ENCODE assay signal across 11 cellular contexts in the genomic region with DNA sequence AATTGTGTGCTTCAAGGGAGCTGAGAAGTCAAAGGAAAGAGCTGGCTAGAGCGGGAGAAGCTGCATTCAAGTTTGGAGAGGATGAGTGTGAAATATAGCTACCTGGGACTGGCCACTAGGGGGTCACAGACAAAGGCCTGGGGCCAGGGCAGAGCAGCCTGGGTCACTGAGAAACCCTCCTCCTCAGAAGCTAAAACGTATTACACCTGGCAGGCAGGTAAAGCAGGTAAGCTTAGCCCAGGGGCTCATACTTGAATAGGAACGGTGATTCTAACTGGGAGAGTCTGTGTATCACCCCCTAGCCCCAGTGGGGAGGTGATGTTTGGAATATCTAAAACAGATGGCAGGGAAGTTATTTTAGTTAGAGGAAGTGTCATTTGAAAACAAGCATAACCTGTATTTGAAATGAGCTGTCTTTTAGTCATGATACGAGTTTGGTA. TPM values are rescaled to one million over a fixed set of nuclear protein-coding genes. Genes with fewer than 3 reads are reported as not detected.
DNase-seq lines count a peak whose midpoint lies in the region; ATAC-seq and TF ChIP-seq lines count a peak whose summit lies in the region.
"Had no signal": no experiment of that assay in that cellular context is flagged by ENCODE, and none has a peak within 500 bp of the region (broad histone marks: within the 10 kb centered on the region; RNA-seq: fewer than 3 reads in every experiment).

No MANE protein-coding gene starts in this region.

- in situ Hi-C loops in gastrocnemius medialis (cut with MboI; ENCODE audit: low sequenced_read_pairs in 4 of 4), result no loop called here

- peaks cover 2% of the 10 kb centered on the region for H3K27me3 Mint-ChIP-seq in glutamatergic neuron (ENCODE audit: unreplicated experiment)
- H3K27me3 Mint-ChIP-seq: activated naive CD8-positive, alpha-beta T cell had no signal

- H3K9me3 ChIP-seq in PC-9 (ENCODE audit: insufficient read depth, low read depth), result no peaks in the 10 kb centered on the region
- no peaks in the 10 kb centered on the region for H3K9me3 ChIP-seq in gastrocnemius medialis
- H3K9me3 ChIP-seq in testis, result no peaks in the 10 kb centered on the region

- H3K4me1 ChIP-seq in PC-9 (replicated peaks; ENCODE audit: insufficient read depth) (peaks cover 76% of the 10 kb centered on the region), gastrocnemius medialis (peaks cover 0 to 12% of the 10 kb centered on the region in 2 donors), testis (peaks cover 35% of the 10 kb centered on the region)

- H3K27ac ChIP-seq in PC-9, result peak overlapping the region; percentile 89
- no peak overlapping the region for H3K27ac ChIP-seq in gastrocnemius medialis
- peak overlapping the region in 1 of 2 donors; percentile 5 for H3K27ac ChIP-seq in testis

- H3K9me2 ChIP-seq in PC-9 (ENCODE audit: insufficient read depth), result no peaks in the 10 kb centered on the region

- no peaks in the 10 kb centered on the region for H3K36me3 ChIP-seq in PC-9 (ENCODE audit: low read depth)
- H3K36me3 ChIP-seq in gastrocnemius medialis, result no peaks in the 10 kb centered on the region
- H3K36me3 ChIP-seq in testis (ENCODE audit: low read depth, missing control alignments), result no peaks in the 10 kb centered on the region

- H3K4me3 ChIP-seq in AG04449 (ENCODE audit: low read depth, low read length) (no peak overlapping the region), PC-9 (no peak overlapping the region), gastrocnemius medialis (no peak overlapping the region), testis (no peak overlapping the region)
- H3K4me3 ChIP-seq: lung had no signal

- POLR2A ChIA-PET in AG04449 (lab: Yijun Ruan, JAX), result interaction anchor here (0.8 kb wide), 1 partner anchor 271 kb away, joined by 5 read pairs; no protein-coding TSS in a partner anchor
- POLR2A ChIA-PET in PC-9 (lab: Charles Lee; ENCODE audit: unreplicated experiment), result interaction anchor here (0.5 to 2.0 kb wide), 8 partner anchors 14 to 566 kb away, joined by 3 to 9 read pairs (median 4); partner anchors contain the start of gene KRT13

- peaks cover 35% of the 10 kb centered on the region for H3F3A ChIP-seq in PC-9 (ENCODE audit: insufficient read depth, low read depth)

- intact Hi-C loops in PC-9 (cut with micrococcal nuclease; ENCODE audit: unreplicated experiment) (loop anchor here (1.0 to 5.0 kb wide), 3 partner anchors 79 to 510 kb away; no protein-coding TSS in a partner anchor), gastrocnemius medialis (cut with DNase I; ENCODE audit: low total_unique reads) (no loop called here), testis (cut with DNase I; ENCODE audit: low total_unique reads) (no loop called here)

- 0 out of 2 replicates have a peak overlapping the region, but pooled peaks have one; percentile 30 for H2AFZ ChIP-seq in PC-9

- no peaks in the 10 kb centered on the region for H3K79me2 ChIP-seq in PC-9 (ENCODE audit: low read depth)

- peak; percentile 9 for TF ChIP-seq CTCF in AG04449 (IDR thresholded peaks at IDR 0.05; ENCODE audit: insufficient read depth, low read length, missing control alignments)
- TF ChIP-seq CTCF in GM12874 (IDR thresholded peaks at IDR 0.05; ENCODE audit: insufficient read depth, low read depth, low read length), result peak; percentile 70
- peak; percentile 82 for TF ChIP-seq CTCF in PC-9 (conservative IDR thresholded peaks at IDR 0.05)
- TF ChIP-seq CTCF in glutamatergic neuron (IDR thresholded peaks at IDR 0.05; ENCODE audit: partially characterized antibody, unreplicated experiment), result peak; percentile 17
- no peak for TF ChIP-seq CTCF in gastrocnemius medialis (IDR thresholded peaks at IDR 0.05 in 4 of 5, conservative IDR thresholded peaks at IDR 0.05 in 1 of 5)
- peak in 1 of 3 experiments; percentile 23 for TF ChIP-seq CTCF in testis (IDR thresholded peaks at IDR 0.05)

- WGBS in testis, 2 donors, result 66 to 67% methylated on average over 4 of the region's 4 CpGs

- H3K36me3 Mint-ChIP-seq in glutamatergic neuron (ENCODE audit: unreplicated experiment), result no peaks in the 10 kb centered on the region
- H3K36me3 Mint-ChIP-seq: activated naive CD8-positive, alpha-beta T cell had no signal

- peaks cover 4% of the 10 kb centered on the region for H3K4me1 Mint-ChIP-seq in glutamatergic neuron (ENCODE audit: low read depth, unreplicated experiment)

- H4K20me1 ChIP-seq in PC-9 (ENCODE audit: insufficient read depth), result no peaks in the 10 kb centered on the region

- BruUV-seq in PC-9 (replicated peaks; lab: Mats Ljungman, UMichigan), result no TSS peak

- ATAC-seq in gastrocnemius medialis, result no peak

- DNase-seq in AG04449 (ENCODE audit: low read depth, low spot score) (no peak), PC-9 (peak; percentile 69 to 98), glutamatergic neuron (no peak), gastrocnemius medialis (no peak), ecto neural progenitor cell (ENCODE audit: low spot score) (no peak), testis (no peak), pons (ENCODE audit: low spot score) (no peak)
- DNase-seq: Right ventricle myocardium superior had no signal

- H3K4me3 Mint-ChIP-seq in glutamatergic neuron (ENCODE audit: unreplicated experiment), result no peak overlapping the region
- H3K4me3 Mint-ChIP-seq: activated naive CD8-positive, alpha-beta T cell had no signal

- H3K4me2 ChIP-seq in PC-9, result peak overlapping the region; percentile 65

- H3K9me3 Mint-ChIP-seq in glutamatergic neuron (ENCODE audit: unreplicated experiment), result no peaks in the 10 kb centered on the region

- no peak overlapping the region for H3K27ac Mint-ChIP-seq in glutamatergic neuron (ENCODE audit: unreplicated experiment)
- H3K27ac Mint-ChIP-seq: activated naive CD8-positive, alpha-beta T cell had no signal

- no peaks in the 10 kb centered on the region for H3K27me3 ChIP-seq in PC-9 (ENCODE audit: insufficient read depth, low read depth)
- no peaks in the 10 kb centered on the region for H3K27me3 ChIP-seq in gastrocnemius medialis
- H3K27me3 ChIP-seq in testis, result no peaks in the 10 kb centered on the region

- CTCF ChIA-PET in AG04449 (lab: Yijun Ruan, JAX) (interaction anchor here (0.7 to 1.5 kb wide), 8 partner anchors 9 to 1053 kb away, joined by 3 to 10 read pairs (median 4); no protein-coding TSS in a partner anchor), PC-9 (lab: Charles Lee) (interaction anchor here (0.6 to 1.8 kb wide), 9 partner anchors 9 to 245 kb away, joined by 3 to 13 read pairs (median 5); no protein-coding TSS in a partner anchor)

- TF ChIP-seq POLR2A in gastrocnemius medialis (IDR thresholded peaks at IDR 0.05) (no peak), testis (IDR thresholded peaks at IDR 0.05) (no peak)

RNA-seq across cellular contexts. Expression of gene KRT37, which starts 6.8 kb away (rescaled TPM):
- total RNA-seq in PC-9 (2021) (not detected in 2 replicates), glutamatergic neuron (ENCODE audit: unreplicated experiment) (not detected), gastrocnemius medialis (not detected), testis (not detected)
- not detected for polyA plus RNA-seq in testis (ENCODE audit: insufficient read depth, low read depth, low replicate concordance)
- total RNA-seq: lung, Right ventricle myocardium superior had no signal
- polyA plus RNA-seq: lung had no signal

RNA-seq across cellular contexts. Expression of gene KRT31, which starts 20.2 kb away (rescaled TPM):
- total RNA-seq in PC-9 (2021), result not detected in 2 replicates
- total RNA-seq in glutamatergic neuron (ENCODE audit: unreplicated experiment), result not detected
- 1 to 10 TPM in 1 of 4 donors, under 1 TPM in 3; 0.39 to 1.1 (median 0.62) TPM for total RNA-seq in gastrocnemius medialis
- under 1 TPM in 1 of 2 donors, not detected in 1; 0.74 TPM for total RNA-seq in testis
- 0.53 TPM for polyA plus RNA-seq in testis (ENCODE audit: insufficient read depth, low read depth, low replicate concordance)
- total RNA-seq: lung, Right ventricle myocardium superior had no signal

RNA-seq across cellular contexts. Expression of gene KRT38, which starts 23.2 kb away (rescaled TPM):
- total RNA-seq in PC-9 (2021), result not detected in 2 replicates
- not detected for total RNA-seq in glutamatergic neuron (ENCODE audit: unreplicated experiment)
- total RNA-seq in gastrocnemius medialis, result not detected
- not detected for total RNA-seq in testis
- not detected for polyA plus RNA-seq in testis (ENCODE audit: insufficient read depth, low read depth, low replicate concordance)
- total RNA-seq: lung, Right ventricle myocardium superior had no signal
- polyA plus RNA-seq: lung had no signal

RNA-seq across cellular contexts. Expression of gene KRT34, which starts 35.5 kb away (rescaled TPM):
- total RNA-seq in PC-9 (2021) (0.45 and 1.4 TPM in 2 replicates), glutamatergic neuron (ENCODE audit: unreplicated experiment) (not detected), gastrocnemius medialis (not detected), testis (under 1 TPM; 0.50 to 0.55 TPM)
- 1.2 TPM for polyA plus RNA-seq in testis (ENCODE audit: insufficient read depth, low read depth, low replicate concordance)
- total RNA-seq: lung, Right ventricle myocardium superior had no signal
- polyA plus RNA-seq: lung had no signal

RNA-seq across cellular contexts. Expression of gene KRT33B, which starts 48.0 kb away (rescaled TPM):
- total RNA-seq in PC-9 (2021) (not detected in 2 replicates), glutamatergic neuron (ENCODE audit: unreplicated experiment) (0.61 TPM), gastrocnemius medialis (not detected), testis (under 1 TPM in 1 of 2 donors, not detected in 1; 0.25 TPM)
- polyA plus RNA-seq in testis (ENCODE audit: insufficient read depth, low read depth, low replicate concordance), result not detected
- total RNA-seq: lung, Right ventricle myocardium superior had no signal
- polyA plus RNA-seq: lung had no signal

Comparison
In these comparisons a context has a peak if more than half of its experiments do, and no peak if none do; other contexts are left out.
1. DNase-seq: peak in PC-9 (2 of 2); none in AG04449 (single experiment), glutamatergic neuron (single experiment), gastrocnemius medialis (0 of 2), ecto neural progenitor cell (single experiment), testis (single experiment) and pons (single experiment).
2. CTCF ChIP-seq: peak in AG04449 (single experiment), GM12874 (single experiment), PC-9 (single experiment) and glutamatergic neuron (single experiment); none in gastrocnemius medialis (0 of 5).